In genomic region chr17:79169861-79170260, GRCh38 we compare ENCODE assay signal across 22 cellular contexts.
A peak's percentile ranks its signal among the peaks of the same experiment; 100 is the strongest.
DNase-seq lines count a peak whose midpoint lies in the region; ATAC-seq, FAIRE-seq and TF ChIP-seq lines count a peak whose summit lies in the region.
"Had no signal": no experiment of that assay in that cellular context is flagged by ENCODE, and none has a peak within 500 bp of the region (broad histone marks: within the 10 kb centered on the region; RNA-seq: fewer than 3 reads in every experiment).

No MANE protein-coding gene starts in this region.

- H4K91ac ChIP-seq in neuronal stem cell (ENCODE audit: low read depth, low read length, poor library complexity) = no peak overlapping the region

- H2BK15ac ChIP-seq in neuronal stem cell (ENCODE audit: low read length) = no peak overlapping the region

- peak overlapping the region; percentile 76 for H3K18ac ChIP-seq in neuronal stem cell (ENCODE audit: low read length)

- no peak overlapping the region for H3K23ac ChIP-seq in neuronal stem cell (ENCODE audit: low read depth, low read length, poor library complexity)

- no peak for TF ChIP-seq CTCF in HepG2 (CRISPR knock-in tag; IDR thresholded peaks at IDR 0.05)
- no peak for TF ChIP-seq CTCF in right lobe of liver (IDR thresholded peaks at IDR 0.05)
- no peak for TF ChIP-seq CTCF in HEK293 (tag by site-specific recombination; IDR thresholded peaks at IDR 0.05)
- TF ChIP-seq CTCF in K562 (IDR thresholded peaks at IDR 0.05 in 2 of 3, conservative IDR thresholded peaks at IDR 0.05 in 1 of 3; ENCODE audit: insufficient read depth in 2 of 3, low read depth in 1 of 3, low read length in 3 of 3) = no peak
- TF ChIP-seq CTCF in osteoblast (IDR thresholded peaks at IDR 0.05; ENCODE audit: extremely low read depth, low read depth, low read length) = no peak

- TF ChIP-seq RAD21 in HepG2 (CRISPR knock-in tag; IDR thresholded peaks at IDR 0.05) = no peak
- no peak for TF ChIP-seq RAD21 in K562 (CRISPR knock-in tag; conservative IDR thresholded peaks at IDR 0.05 in 1 of 2, IDR thresholded peaks at IDR 0.05 in 1 of 2)

- H3K4me1 ChIP-seq in HepG2 (ENCODE audit: insufficient read depth, low read length) = no peaks in the 10 kb centered on the region
- H3K4me1 ChIP-seq in right lobe of liver = no peaks in the 10 kb centered on the region
- H3K4me1 ChIP-seq in HEK293 (ENCODE audit: control insufficient read depth, insufficient read depth, low read length) = no peaks in the 10 kb centered on the region
- no peaks in the 10 kb centered on the region for H3K4me1 ChIP-seq in K562 (replicated peaks in 1 of 2; ENCODE audit: control insufficient read depth in 2 of 2, insufficient read depth in 2 of 2, low read length in 2 of 2)
- peaks cover 0 to 6% of the 10 kb centered on the region in 2 donors for H3K4me1 ChIP-seq in neuronal stem cell (ENCODE audit: control insufficient read depth in 2 of 2, insufficient read depth in 1 of 2, low read depth in 1 of 2, low read length in 2 of 2)
- no peaks in the 10 kb centered on the region for H3K4me1 ChIP-seq in osteoblast (ENCODE audit: insufficient read depth, low read length)

- in situ Hi-C loops in HepG2 (cut with HindIII; ENCODE audit: extremely low pct_ligation_motif_present, low pct_unique_long_range_greater_than_20kb) = no loop called here
- in situ Hi-C loops in K562 (cut with MboI) = no loop called here

- no peak overlapping the region for H3K4me3 ChIP-seq in HepG2 (replicated peaks in 1 of 3; ENCODE audit: insufficient read depth in 1 of 3, low read depth in 2 of 3, low read length in 3 of 3)
- H3K4me3 ChIP-seq in right lobe of liver = no peak overlapping the region
- no peak overlapping the region for H3K4me3 ChIP-seq in HEK293 (ENCODE audit: low read depth, low read length)
- no peak overlapping the region for H3K4me3 ChIP-seq in K562
- H3K4me3 ChIP-seq in neuronal stem cell (ENCODE audit: low read length in 2 of 2) = no peak overlapping the region
- no peak overlapping the region for H3K4me3 ChIP-seq in osteoblast (ENCODE audit: insufficient read depth, low read length)
- H3K4me3 ChIP-seq: A549, GM12878 had no signal

- POLR2A ChIA-PET in HepG2 (lab: Yijun Ruan, JAX) = no interaction called here
- POLR2A ChIA-PET in HEK293 (lab: Yijun Ruan, JAX) = no interaction called here
- POLR2A ChIA-PET in K562 (lab: Yijun Ruan, JAX) = no interaction called here

- H3K27ac ChIP-seq in HepG2 (ENCODE audit: extremely low read length, insufficient read depth, low read length) (no peak overlapping the region), right lobe of liver (no peak overlapping the region), HEK293 (ENCODE audit: extremely low read depth, low read depth, low read length) (no peak overlapping the region), K562 (ENCODE audit: extremely low read depth, low read depth, low read length) (no peak overlapping the region), neuronal stem cell (replicated peaks; ENCODE audit: low read length) (no peak overlapping the region), osteoblast (ENCODE audit: low read depth, low read length) (no peak overlapping the region)
- H3K27ac ChIP-seq: 22Rv1, A549, C4-2B had no signal

- H3K9ac ChIP-seq in HepG2 (ENCODE audit: insufficient read depth, low read depth, low read length) = no peak overlapping the region
- no peak overlapping the region for H3K9ac ChIP-seq in K562 (ENCODE audit: insufficient read depth in 1 of 2, low read depth in 2 of 2, low read length in 2 of 2)
- H3K9ac ChIP-seq in neuronal stem cell (ENCODE audit: low read depth, low read length, poor library complexity) = no peak overlapping the region

- H2BK12ac ChIP-seq in neuronal stem cell (ENCODE audit: low read length) = no peak overlapping the region

- DNase-seq in HepG2 (ENCODE audit: low spot score) = no peak
- no peak for DNase-seq in right lobe of liver
- no peak for DNase-seq in K562 (ENCODE audit: extremely low read depth in 1 of 4, low spot score in 3 of 4)
- DNase-seq in neuronal stem cell (ENCODE audit: low spot score) = no peak
- DNase-seq in osteoblast (ENCODE audit: insufficient read length, low spot score, missing footprints) = no peak
- no peak for DNase-seq in cerebellar nuclear complex (lab: John Stamatoyannopoulos, UW)
- DNase-seq in NCI-H1436 treated with DMSO at 0.1 percent for 48 hours (lab: John Stamatoyannopoulos, UW) = no peak
- DNase-seq: AML-193; Caco-2; Calu3; CD4-positive, alpha-beta T cell; CD8-positive, alpha-beta T cell; DMS79 treated with DMSO at 0.1 percent for 48 hours had no signal

- no peaks in the 10 kb centered on the region for H3K79me1 ChIP-seq in neuronal stem cell (ENCODE audit: low read depth, low read length)

- ATAC-seq in HepG2 (no peak), right lobe of liver (no peak), K562 (no peak)
- ATAC-seq: A549; CD8-positive, alpha-beta T cell; GM12878 had no signal

- CTCF ChIA-PET in HepG2 (lab: Yijun Ruan, JAX; ENCODE audit: low intra/inter-chr PET ratio, low total read pairs) (no interaction called here), HEK293 (lab: Yijun Ruan, JAX) (no interaction called here), K562 (lab: Yijun Ruan, JAX; ENCODE audit: low intra/inter-chr PET ratio) (no interaction called here)

- H3K9me3 ChIP-seq in HepG2 (ENCODE audit: low read length) = no peaks in the 10 kb centered on the region
- H3K9me3 ChIP-seq in right lobe of liver = no peaks in the 10 kb centered on the region
- no peaks in the 10 kb centered on the region for H3K9me3 ChIP-seq in HEK293 (ENCODE audit: control insufficient read depth, insufficient read depth, low read depth, low read length)
- H3K9me3 ChIP-seq in K562 (replicated peaks; ENCODE audit: control insufficient read depth, insufficient read depth, low read depth, low read length) = no peaks in the 10 kb centered on the region
- peaks cover 0 to 7% of the 10 kb centered on the region in 2 donors for H3K9me3 ChIP-seq in neuronal stem cell (replicated peaks in 1 of 2; ENCODE audit: control insufficient read depth in 2 of 2, insufficient read depth in 1 of 2, low read depth in 1 of 2, low read length in 2 of 2)
- H3K9me3 ChIP-seq in osteoblast (ENCODE audit: low read depth, low read length) = no peaks in the 10 kb centered on the region
- H3K9me3 ChIP-seq: A549, Caco-2 had no signal

- intact Hi-C loops in HepG2 (cut with micrococcal nuclease; ENCODE audit: unreplicated experiment) = no loop called here
- intact Hi-C loops in right lobe of liver (cut with DNase I) = no loop called here
- intact Hi-C loops in K562 (cut with micrococcal nuclease) = no loop called here

- H3K27me3 ChIP-seq in HepG2 (ENCODE audit: control insufficient read depth in 1 of 2, insufficient read depth in 2 of 2, low read length in 2 of 2) = peaks cover 33 to 90% of the 10 kb centered on the region in 2 experiments
- no peaks in the 10 kb centered on the region for H3K27me3 ChIP-seq in right lobe of liver
- H3K27me3 ChIP-seq in K562 (ENCODE audit: control insufficient read depth in 2 of 2, insufficient read depth in 2 of 2, low read length in 2 of 2) = peaks cover 28 to 79% of the 10 kb centered on the region in 2 experiments; a peak in 4 of 5 replicates
- H3K27me3 ChIP-seq in neuronal stem cell (ENCODE audit: control insufficient read depth in 3 of 3, insufficient read depth in 3 of 3, low read depth in 1 of 3, low read length in 3 of 3) = peaks cover 0 to 68% (median 3%) of the 10 kb centered on the region in 3 experiments
- H3K27me3 ChIP-seq in osteoblast (ENCODE audit: insufficient read depth, low read length) = peaks cover 5% of the 10 kb centered on the region

- no peak overlapping the region for H2BK120ac ChIP-seq in neuronal stem cell (ENCODE audit: low read depth, low read length)

- H2AFZ ChIP-seq in HepG2 (ENCODE audit: low read length) (no peak overlapping the region), K562 (ENCODE audit: low read depth, low read length) (no peak overlapping the region), neuronal stem cell (ENCODE audit: low read length) (no peak overlapping the region), osteoblast (ENCODE audit: low read length) (no peak overlapping the region)

- WGBS in HepG2 (ENCODE audit: low lambda C conversion rate) = 26% methylated on average over 6 of the region's 6 CpGs
- 53% methylated on average over 4 of the region's 6 CpGs for WGBS in right lobe of liver (ENCODE audit: insufficient coverage, low coverage, low lambda C conversion rate, missing lambda C conversion rate)
- WGBS in K562 (ENCODE audit: insufficient coverage, low coverage, missing lambda C conversion rate) = 3% methylated on average over 5 of the region's 6 CpGs
- WGBS in neuronal stem cell (ENCODE audit: extremely low coverage in 2 of 2, insufficient read length in 2 of 2, insufficient replicate concordance in 1 of 2), 2 donors = no CpG with 5 or more reads among the region's 6 CpGs

- no peak for FAIRE-seq in HepG2 (lab: Jason Lieb, UNC)
- no peak for FAIRE-seq in K562 (lab: Jason Lieb, UNC)
- FAIRE-seq: A549, D721Med, G401.6, GM12878, GM12892, GM18507 had no signal

- no peak overlapping the region for H4K8ac ChIP-seq in neuronal stem cell (ENCODE audit: low read depth, low read length)

- H3K9me1 ChIP-seq in K562 (ENCODE audit: control insufficient read depth, insufficient read depth, low read length) = no peaks in the 10 kb centered on the region

- H3K36me3 ChIP-seq in HepG2 (replicated peaks in 1 of 2; ENCODE audit: control insufficient read depth in 1 of 2, insufficient read depth in 2 of 2, low read length in 2 of 2) (no peaks in the 10 kb centered on the region), right lobe of liver (no peaks in the 10 kb centered on the region), HEK293 (ENCODE audit: control insufficient read depth in 2 of 2, insufficient read depth in 1 of 2, low read length in 2 of 2) (no peaks in the 10 kb centered on the region), K562 (ENCODE audit: control insufficient read depth, insufficient read depth, low read length) (no peaks in the 10 kb centered on the region), neuronal stem cell (replicated peaks in 1 of 2; ENCODE audit: control insufficient read depth in 2 of 2, insufficient read depth in 2 of 2, low read length in 2 of 2) (peaks cover 0 to 6% of the 10 kb centered on the region in 2 donors), osteoblast (ENCODE audit: insufficient read depth, low read length) (no peaks in the 10 kb centered on the region)

- TF ChIP-seq EP300 in HepG2 (IDR thresholded peaks at IDR 0.05; ENCODE audit: low read depth in 2 of 2, low read length in 2 of 2) (no peak), HepG2 (CRISPR knock-in tag; IDR thresholded peaks at IDR 0.05; ENCODE audit: borderline replicate concordance) (no peak), K562 (IDR thresholded peaks at IDR 0.05; ENCODE audit: low read length) (no peak)

- H2AK5ac ChIP-seq in neuronal stem cell (ENCODE audit: low read depth, low read length) = no peak overlapping the region

- BruUV-seq in HepG2 (replicated peaks; lab: Mats Ljungman, UMichigan) (no TSS peak), K562 (replicated peaks; lab: Mats Ljungman, UMichigan) (no TSS peak)

- no peaks in the 10 kb centered on the region for H3K79me2 ChIP-seq in HepG2 (ENCODE audit: insufficient read depth, low read length)
- H3K79me2 ChIP-seq in K562 (ENCODE audit: control insufficient read depth, insufficient read depth, low read length) = no peaks in the 10 kb centered on the region
- H3K79me2 ChIP-seq in osteoblast (ENCODE audit: insufficient read depth, low read length) = no peaks in the 10 kb centered on the region

- no peak for TF ChIP-seq POLR2A in HepG2 (IDR thresholded peaks at IDR 0.05; ENCODE audit: insufficient read depth in 1 of 2, low read depth in 2 of 2, low read length in 2 of 2)
- TF ChIP-seq POLR2A in right lobe of liver (IDR thresholded peaks at IDR 0.05) = no peak
- no peak for TF ChIP-seq POLR2A in K562 (conservative IDR thresholded peaks at IDR 0.05)

- peak overlapping the region; percentile 82 for H2BK5ac ChIP-seq in neuronal stem cell (ENCODE audit: low read length)

- H3K14ac ChIP-seq in neuronal stem cell (ENCODE audit: low read length) = peak overlapping the region; percentile 21

- H3K4ac ChIP-seq in neuronal stem cell (ENCODE audit: low read length) = no peak overlapping the region

- H3K4me2 ChIP-seq in HepG2 (ENCODE audit: low read depth, low read length) (no peak overlapping the region), K562 (ENCODE audit: insufficient read depth, low read length) (no peak overlapping the region), neuronal stem cell (ENCODE audit: insufficient read depth, low read length, poor library complexity, severe bottlenecking) (no peak overlapping the region), osteoblast (ENCODE audit: insufficient read depth, low read length) (no peak overlapping the region)
- H3K4me2 ChIP-seq: A549 had no signal

- no peaks in the 10 kb centered on the region; the same call in 1 of the 2 replicates for H4K20me1 ChIP-seq in HepG2 (ENCODE audit: insufficient read depth, low read length)
- H4K20me1 ChIP-seq in K562 (replicated peaks; ENCODE audit: control insufficient read depth, insufficient read depth, low read length) = peaks cover 11% of the 10 kb centered on the region
- H4K20me1 ChIP-seq in osteoblast (ENCODE audit: insufficient read depth, low read length) = no peaks in the 10 kb centered on the region

Comparison
In these comparisons a context has a peak if more than half of its experiments do, and no peak if none do; other contexts are left out.
1. Of the 241 proteins assayed by ChIP-seq in both HepG2 and K562: peak only in HepG2: FOXK2; only in K562: ZNF512; in both: none; in neither: 238; mixed calls (peak in some experiments, not most) for 1.